In genomic region chr6:28895131-28895812, GRCh38 we compare ENCODE assay signal across 8 cellular contexts. TPM values are rescaled to one million over a fixed set of nuclear protein-coding genes. Genes with fewer than 3 reads are reported as not detected.
DNase-seq lines count a peak whose midpoint lies in the region; ATAC-seq and TF ChIP-seq lines count a peak whose summit lies in the region.

No MANE protein-coding gene starts in this region.

- WGBS in mesodermal cell (ENCODE audit: insufficient coverage in 2 of 2), 2 experiments: 6 to 16% methylated on average over 16 to 22 of the region's 27 CpGs

- peak overlapping the region; percentile 84 for H3K9ac ChIP-seq in NT2/D1 (ENCODE audit: insufficient read length, low read depth)

- no peaks in the 10 kb centered on the region for H3K9me3 Mint-ChIP-seq in endothelial cell (ENCODE audit: unreplicated experiment)

- in situ Hi-C loops in Caki2 (cut with HindIII; ENCODE audit: low pct_unique_long_range_greater_than_20kb, low sequenced_read_pairs): no loop called here

- no peaks in the 10 kb centered on the region for H3K27me3 ChIP-seq in NT2/D1 (ENCODE audit: insufficient read depth, insufficient read length)

- peak overlapping the region; percentile 100 for H3K27ac Mint-ChIP-seq in endothelial cell (ENCODE audit: unreplicated experiment)

- H3K27ac ChIP-seq in mesodermal cell (ENCODE audit: low read depth, low read length, severe bottlenecking): peak overlapping the region; percentile 97

- TF ChIP-seq CTCF in endothelial cell (IDR thresholded peaks at IDR 0.05; ENCODE audit: unreplicated experiment): no peak

- H3K36me3 ChIP-seq in NT2/D1 (ENCODE audit: insufficient read depth, insufficient read length, low read length) (peaks cover 7% of the 10 kb centered on the region), mesodermal cell (ENCODE audit: control insufficient read depth, insufficient read depth, low read length) (peaks cover 5% of the 10 kb centered on the region)

- H3K4me3 Mint-ChIP-seq in endothelial cell (ENCODE audit: unreplicated experiment): peak overlapping the region; percentile 97

- no peaks in the 10 kb centered on the region for H3K4me1 ChIP-seq in NT2/D1 (ENCODE audit: insufficient read depth, insufficient read length)
- H3K4me1 ChIP-seq in mesodermal cell (ENCODE audit: control insufficient read depth, insufficient read depth, low read length, poor library complexity, severe bottlenecking): no peaks in the 10 kb centered on the region

- peak; percentile 65 for ATAC-seq in GM21381 (IDR thresholded peaks at IDR 0.05; ENCODE audit: unreplicated experiment)

- no peaks in the 10 kb centered on the region for H3K9me3 ChIP-seq in NT2/D1 (ENCODE audit: insufficient read depth, low read length)
- no peaks in the 10 kb centered on the region for H3K9me3 ChIP-seq in mesodermal cell (ENCODE audit: control insufficient read depth, low read length)

- H3K36me3 Mint-ChIP-seq in endothelial cell (ENCODE audit: low read depth, unreplicated experiment): peaks cover 6% of the 10 kb centered on the region

- H3K4me1 Mint-ChIP-seq in endothelial cell (ENCODE audit: unreplicated experiment): peaks cover 13% of the 10 kb centered on the region

- H3K4me3 ChIP-seq in NT2/D1 (ENCODE audit: insufficient read length, low read depth) (peak overlapping the region; percentile 58), mesodermal cell (ENCODE audit: extremely low read depth, insufficient read depth, low read length, poor library complexity, severe bottlenecking) (peak overlapping the region; percentile 58)

- DNase-seq in Caki2 (ENCODE audit: low read depth) (peak; percentile 97), HUDEP-2 (lab: John Stamatoyannopoulos, UW; ENCODE audit: unreplicated experiment in 76 of 76) (peak in 74 of 76 experiments; percentile 53 to 98 (median 92)), NT2/D1 (ENCODE audit: low read depth, low spot score) (peak; percentile 89), endothelial cell (ENCODE audit: low spot score) (peak; percentile 82)
- DNase-seq in activated CD8-positive, alpha-beta memory T cell treated with anti-CD3 and anti-CD28 coated beads, Interleukin-2, amount 50 U/mL, for 24 hours (ENCODE audit: extremely low read depth): peak; percentile 78
- DNase-seq in stimulated activated CD8-positive, alpha-beta memory T cell treated with anti-CD3 and anti-CD28 coated beads, Interleukin-15, amount 100 ng/mL, for 24 hours (ENCODE audit: low read depth): peak; percentile 60

- peaks cover 13% of the 10 kb centered on the region for H3K27me3 Mint-ChIP-seq in endothelial cell (ENCODE audit: unreplicated experiment)

RNA-seq across cellular contexts. Expression of gene TRIM27, which starts 28.5 kb away (rescaled TPM):
- total RNA-seq in Caki2 (2014; rRNA removed; shearing (Covaris generic); ENCODE audit: low replicate concordance): 144 and 159 TPM in 2 replicates
- total RNA-seq in endothelial cell (ENCODE audit: unreplicated experiment): 82.8 TPM
- polyA plus RNA-seq in mesodermal cell (2013, experiment 1 of 2): 66.6 TPM
- polyA plus RNA-seq in mesodermal cell (2013, experiment 2 of 2): 61.4 TPM

Comparison
In these comparisons a context has a peak if more than half of its experiments do, and no peak if none do; other contexts are left out.
1. Peak in every context shown above with its lines: DNase-seq, ATAC-seq, H3K4me3 ChIP-seq and H3K27ac ChIP-seq.